23 cellular contexts compared by ENCODE assay signal in genomic region chr14:74866708-74867389, GRCh38. TPM values are rescaled to one million over a fixed set of nuclear protein-coding genes. Genes with fewer than 3 reads are reported as not detected.
DNase-seq lines count a peak whose midpoint lies in the region; ATAC-seq, FAIRE-seq and TF ChIP-seq lines count a peak whose summit lies in the region.
"Had no signal": no experiment of that assay in that cellular context is flagged by ENCODE, and none has a peak within 500 bp of the region (broad histone marks: within the 10 kb centered on the region; RNA-seq: fewer than 3 reads in every experiment).

No MANE protein-coding gene starts in this region.

- H3K27ac ChIP-seq in fibroblast of lung (ENCODE audit: insufficient read depth, low read length), result no peak overlapping the region
- H3K27ac ChIP-seq: psoas muscle, upper lobe of left lung had no signal

- no peak overlapping the region for H3K9ac ChIP-seq in fibroblast of lung (ENCODE audit: insufficient read depth, low read length)

- TF ChIP-seq CTCF in fibroblast of lung (conservative IDR thresholded peaks at IDR 0.05 in 1 of 2, IDR thresholded peaks at IDR 0.05 in 1 of 2; ENCODE audit: low read depth in 1 of 2, low read length in 2 of 2) (no peak), type B pancreatic cell (conservative IDR thresholded peaks at IDR 0.05) (no peak)

- no peak for DNase-seq in stimulated activated naive CD8-positive, alpha-beta T cell treated with anti-CD3 and anti-CD28 coated beads, Interleukin-15, amount 100 ng/mL, for 72 hours
- DNase-seq in T-helper 17 cell (no peak), fibroblast of lung (ENCODE audit: low read depth in 2 of 2) (no peak), urothelium cell line (ENCODE audit: low spot score) (no peak), type B pancreatic cell (ENCODE audit: extremely low spot score, unreplicated experiment) (no peak), NCI-H1417 treated with DMSO at 0.1 percent for 48 hours (lab: John Stamatoyannopoulos, UW) (no peak), NCI-H226 (no peak)
- DNase-seq: central memory CD4-positive, alpha-beta T cell; DMS153; mammary epithelial cell; MG63; NCI-H524 treated with DMSO at 0.1 percent for 48 hours; psoas muscle; SIG-M5; upper lobe of left lung had no signal

- no peak overlapping the region for H2AFZ ChIP-seq in fibroblast of lung (ENCODE audit: low read length)

- H3K27me3 ChIP-seq in fibroblast of lung (ENCODE audit: control insufficient read depth, insufficient read depth, low read length), result peaks cover 5% of the 10 kb centered on the region
- H3K27me3 ChIP-seq: MG63, upper lobe of left lung had no signal

- H3K9me3 ChIP-seq in T-helper 17 cell (ENCODE audit: control insufficient read depth, low read length, poor library complexity, severe bottlenecking) (no peaks in the 10 kb centered on the region), fibroblast of lung (ENCODE audit: control insufficient read depth, insufficient read depth, low read depth, low read length) (no peaks in the 10 kb centered on the region)
- H3K9me3 ChIP-seq: MG63, psoas muscle, upper lobe of left lung had no signal

- H3K27me3 Mint-ChIP-seq in stimulated activated naive CD8-positive, alpha-beta T cell treated with anti-CD3 and anti-CD28 coated beads, Interleukin-15, Interleukin-2, amounts not matched to agents 100 ng/mL and 50 ng/mL, for 24 hours, result no peaks in the 10 kb centered on the region
- H3K27me3 Mint-ChIP-seq in stimulated activated naive CD8-positive, alpha-beta T cell treated with anti-CD3 and anti-CD28 coated beads, Interleukin-15, amount 100 ng/mL, for 72 hours, result no peaks in the 10 kb centered on the region
- H3K27me3 Mint-ChIP-seq in T-helper 17 cell (peaks cover 5% of the 10 kb centered on the region), type B pancreatic cell (peaks cover 13% of the 10 kb centered on the region)

- no peaks in the 10 kb centered on the region for H3K4me1 ChIP-seq in fibroblast of lung (ENCODE audit: control insufficient read depth, extremely low read depth, insufficient read depth, low read length)
- H3K4me1 ChIP-seq: psoas muscle had no signal

- no peaks in the 10 kb centered on the region for H3K9me3 Mint-ChIP-seq in stimulated activated naive CD8-positive, alpha-beta T cell treated with anti-CD3 and anti-CD28 coated beads, Interleukin-15, Interleukin-2, amounts not matched to agents 100 ng/mL and 50 ng/mL, for 24 hours
- no peaks in the 10 kb centered on the region for H3K9me3 Mint-ChIP-seq in stimulated activated naive CD8-positive, alpha-beta T cell treated with anti-CD3 and anti-CD28 coated beads, Interleukin-15, amount 100 ng/mL, for 72 hours
- H3K9me3 Mint-ChIP-seq in type B pancreatic cell, result no peaks in the 10 kb centered on the region

- peaks cover 33% of the 10 kb centered on the region for H3K4me1 Mint-ChIP-seq in stimulated activated naive CD8-positive, alpha-beta T cell treated with anti-CD3 and anti-CD28 coated beads, Interleukin-15, Interleukin-2, amounts not matched to agents 100 ng/mL and 50 ng/mL, for 24 hours (ENCODE audit: low read depth)
- peaks cover 28% of the 10 kb centered on the region for H3K4me1 Mint-ChIP-seq in stimulated activated naive CD8-positive, alpha-beta T cell treated with anti-CD3 and anti-CD28 coated beads, Interleukin-15, amount 100 ng/mL, for 72 hours
- H3K4me1 Mint-ChIP-seq in T-helper 17 cell (peaks cover 19% of the 10 kb centered on the region), type B pancreatic cell (ENCODE audit: unreplicated experiment) (no peaks in the 10 kb centered on the region)

- peak; percentile 73 for FAIRE-seq in urothelium cell line (lab: Jason Lieb, UNC)
- FAIRE-seq: astrocyte, GM19239 had no signal

- H3K4me2 ChIP-seq in fibroblast of lung (ENCODE audit: extremely low read depth, insufficient read depth, low read length), result peak overlapping the region; percentile 13

- H3K4me3 ChIP-seq in fibroblast of lung (replicated peaks in 1 of 4; ENCODE audit: control extremely low read depth in 1 of 4, insufficient read depth in 1 of 4, low read depth in 3 of 4, low read length in 4 of 4), result no peak overlapping the region
- H3K4me3 ChIP-seq: MG63, psoas muscle, upper lobe of left lung had no signal

- no peaks in the 10 kb centered on the region for H3K36me3 Mint-ChIP-seq in stimulated activated naive CD8-positive, alpha-beta T cell treated with anti-CD3 and anti-CD28 coated beads, Interleukin-15, Interleukin-2, amounts not matched to agents 100 ng/mL and 50 ng/mL, for 24 hours (ENCODE audit: low read depth)
- H3K36me3 Mint-ChIP-seq in T-helper 17 cell (ENCODE audit: low read depth), result no peaks in the 10 kb centered on the region
- H3K36me3 Mint-ChIP-seq in type B pancreatic cell, result no peaks in the 10 kb centered on the region

- no peaks in the 10 kb centered on the region for H4K20me1 ChIP-seq in fibroblast of lung (ENCODE audit: control insufficient read depth, extremely low read depth, insufficient read depth, low read length)

- no peaks in the 10 kb centered on the region for H3K79me2 ChIP-seq in fibroblast of lung (ENCODE audit: control insufficient read depth, insufficient read depth, low read length)

- H3K36me3 ChIP-seq in fibroblast of lung (ENCODE audit: control insufficient read depth, insufficient read depth, low read length), result no peaks in the 10 kb centered on the region
- H3K36me3 ChIP-seq: MG63, upper lobe of left lung had no signal

- peak overlapping the region; percentile 3 for H3K4me3 Mint-ChIP-seq in stimulated activated naive CD8-positive, alpha-beta T cell treated with anti-CD3 and anti-CD28 coated beads, Interleukin-15, Interleukin-2, amounts not matched to agents 100 ng/mL and 50 ng/mL, for 24 hours
- H3K4me3 Mint-ChIP-seq in stimulated activated naive CD8-positive, alpha-beta T cell treated with anti-CD3 and anti-CD28 coated beads, Interleukin-15, amount 100 ng/mL, for 72 hours, result peak overlapping the region in 1 of 2 donors; percentile 3
- peak overlapping the region; percentile 32 for H3K4me3 Mint-ChIP-seq in T-helper 17 cell
- H3K4me3 Mint-ChIP-seq in type B pancreatic cell, result no peak overlapping the region

- H3K27ac Mint-ChIP-seq in stimulated activated naive CD8-positive, alpha-beta T cell treated with anti-CD3 and anti-CD28 coated beads, Interleukin-15, Interleukin-2, amounts not matched to agents 100 ng/mL and 50 ng/mL, for 24 hours, result peak overlapping the region; percentile 42
- H3K27ac Mint-ChIP-seq in stimulated activated naive CD8-positive, alpha-beta T cell treated with anti-CD3 and anti-CD28 coated beads, Interleukin-15, amount 100 ng/mL, for 72 hours, result peak overlapping the region in 1 of 2 donors; percentile 60
- H3K27ac Mint-ChIP-seq in T-helper 17 cell, result peak overlapping the region; percentile 85
- H3K27ac Mint-ChIP-seq in type B pancreatic cell, result no peak overlapping the region

- ATAC-seq in stimulated activated naive CD8-positive, alpha-beta T cell treated with anti-CD3 and anti-CD28 coated beads, Interleukin-15, amount 100 ng/mL, for 72 hours, result no peak
- ATAC-seq in T-helper 17 cell, result no peak
- ATAC-seq: Panc1, psoas muscle had no signal

RNA-seq across cellular contexts. Expression of gene PROX2, which starts 9.1 kb away (rescaled TPM):
- total RNA-seq in T-helper 17 cell, result not detected
- total RNA-seq in fibroblast of lung, result not detected in 2 replicates
- 0.01 TPM in 1 of 2 replicates, not detected in the other for polyA plus RNA-seq in fibroblast of lung
- not detected in 2 replicates for polyA plus RNA-seq in fibroblast of lung (2012)
- polyA minus RNA-seq in fibroblast of lung (ENCODE audit: low replicate concordance), result not detected in 2 replicates
- total RNA-seq in type B pancreatic cell (ENCODE audit: low replicate concordance), result not detected in 2 replicates
- total RNA-seq: astrocyte, dermis microvascular lymphatic vessel endothelial cell, endothelial cell of umbilical vein, G401, mammary epithelial cell, psoas muscle, subcutaneous adipose tissue had no signal
- polyA plus RNA-seq: mammary epithelial cell, psoas muscle had no signal

RNA-seq across cellular contexts. Expression of gene DLST, which starts 14.9 kb away (rescaled TPM):
- total RNA-seq in T-helper 17 cell (100 to 1,000 TPM; 127 to 134 TPM), fibroblast of lung (47.0 and 95.3 TPM in 2 replicates), type B pancreatic cell (ENCODE audit: low replicate concordance) (97.2 and 114 TPM in 2 replicates)
- polyA plus RNA-seq in fibroblast of lung, result 214 and 236 TPM in 2 replicates
- 108 and 115 TPM in 2 replicates for polyA plus RNA-seq in fibroblast of lung (2012)
- 204 and 217 TPM in 2 replicates for polyA minus RNA-seq in fibroblast of lung (ENCODE audit: low replicate concordance)

RNA-seq across cellular contexts. Expression of gene RPS6KL1, which starts 56.2 kb away (rescaled TPM):
- total RNA-seq in T-helper 17 cell (1 to 10 TPM; 1.0 to 1.9 TPM), fibroblast of lung (0.26 and 1.2 TPM in 2 replicates), type B pancreatic cell (ENCODE audit: low replicate concordance) (5.3 and 7.5 TPM in 2 replicates)
- 0.52 and 1.4 TPM in 2 replicates for polyA plus RNA-seq in fibroblast of lung
- polyA plus RNA-seq in fibroblast of lung (2012), result 0.26 and 1.2 TPM in 2 replicates
- polyA minus RNA-seq in fibroblast of lung (ENCODE audit: low replicate concordance), result not detected in 2 replicates
